9 cellular contexts compared by ENCODE assay signal in genomic region chr3:42655331-42655888, GRCh38. TPM values are rescaled to one million over a fixed set of nuclear protein-coding genes. Genes with fewer than 3 reads are reported as not detected.
DNase-seq lines count a peak whose midpoint lies in the region; ATAC-seq and TF ChIP-seq lines count a peak whose summit lies in the region.
"Had no signal": no experiment of that assay in that cellular context is flagged by ENCODE, and none has a peak within 500 bp of the region (broad histone marks: within the 10 kb centered on the region; RNA-seq: fewer than 3 reads in every experiment).

No MANE protein-coding gene starts in this region.

- H3K36me3 ChIP-seq in mammary epithelial cell (ENCODE audit: insufficient read depth, low read length) (no peaks in the 10 kb centered on the region), tibial nerve (peaks cover 0 to 30% (median 0%) of the 10 kb centered on the region in 3 donors)

- no peaks in the 10 kb centered on the region for H3K9me3 Mint-ChIP-seq in activated CD4-positive, alpha-beta T cell treated with anti-CD3 and anti-CD28 coated beads, Interleukin-2, amount 10 ng/mL, durations not matched to agents 24 days and 14 days

- peak overlapping the region; percentile 21 for H3K4me3 Mint-ChIP-seq in activated CD4-positive, alpha-beta T cell treated with anti-CD3 and anti-CD28 coated beads, Interleukin-2, amount 10 ng/mL, durations not matched to agents 24 days and 14 days

- ATAC-seq in HG02970 (IDR thresholded peaks at IDR 0.05; ENCODE audit: low FRiP score, unreplicated experiment) (no peak), HG02852 (IDR thresholded peaks at IDR 0.05; ENCODE audit: unreplicated experiment) (no peak), HG03439 (IDR thresholded peaks at IDR 0.05; ENCODE audit: unreplicated experiment) (no peak)

- CTCF ChIA-PET in mammary epithelial cell (lab: Charles Lee; ENCODE audit: low non-redundant PET), result no interaction called here

- peaks cover 19% of the 10 kb centered on the region for H3K4me1 Mint-ChIP-seq in activated CD4-positive, alpha-beta T cell treated with anti-CD3 and anti-CD28 coated beads, Interleukin-2, amount 10 ng/mL, durations not matched to agents 24 days and 14 days

- peaks cover 5% of the 10 kb centered on the region for H3K27me3 Mint-ChIP-seq in activated CD4-positive, alpha-beta T cell treated with anti-CD3 and anti-CD28 coated beads, Interleukin-2, amount 10 ng/mL, durations not matched to agents 24 days and 14 days

- intact Hi-C loops in activated CD4-positive, alpha-beta T cell treated with anti-CD3 and anti-CD28 coated beads, Interleukin-2, amount 10 ng/mL, durations not matched to agents 24 days and 14 days (cut with micrococcal nuclease), result no loop called here
- intact Hi-C loops in mammary epithelial cell (cut with micrococcal nuclease) (loop anchor here (10.0 kb wide), 1 partner anchor 169 kb away; no protein-coding TSS in a partner anchor), lower leg skin (cut with DNase I; ENCODE audit: low total_unique reads) (no loop called here)

- TF ChIP-seq POLR2A in lower leg skin (IDR thresholded peaks at IDR 0.05) (no peak), tibial nerve (IDR thresholded peaks at IDR 0.05) (no peak)

- 40% methylated on average over 3 of the region's 4 CpGs for WGBS in mammary epithelial cell (ENCODE audit: low coverage, missing lambda C conversion rate)
- WGBS in lower leg skin, 2 donors, result 26 to 83% methylated on average over 1 to 4 of the region's 4 CpGs
- 27 to 32% methylated on average over 2 to 4 of the region's 4 CpGs for WGBS in tibial nerve, 2 donors

- H3K27me3 ChIP-seq in mammary epithelial cell (ENCODE audit: insufficient read depth, low read length) (no peaks in the 10 kb centered on the region), tibial nerve (no peaks in the 10 kb centered on the region)

- no peak overlapping the region for H3K9ac ChIP-seq in mammary epithelial cell (ENCODE audit: insufficient read depth, low read length)

- H3K4me3 ChIP-seq in mammary epithelial cell (replicated peaks in 1 of 3; ENCODE audit: insufficient read depth in 1 of 3, low read depth in 2 of 3, low read length in 3 of 3), result peak overlapping the region; percentile 48 to 75 (median 59)
- H3K4me3 ChIP-seq in lower leg skin (ENCODE audit: low read depth, poor library complexity, severe bottlenecking), result no peak overlapping the region
- peak overlapping the region; percentile 68 to 98 (median 80) for H3K4me3 ChIP-seq in tibial nerve

- no peak overlapping the region for H3K27ac ChIP-seq in mammary epithelial cell (ENCODE audit: insufficient read depth, low read depth, low read length)
- H3K27ac ChIP-seq in tibial nerve, result peak overlapping the region; percentile 90 to 99 (median 96)

- no peak for TF ChIP-seq EP300 in tibial nerve (IDR thresholded peaks at IDR 0.05)

- peaks cover 8% of the 10 kb centered on the region for H3K79me2 ChIP-seq in mammary epithelial cell (ENCODE audit: insufficient read depth, low read length)

- no peaks in the 10 kb centered on the region for H3K9me3 ChIP-seq in mammary epithelial cell (replicated peaks; ENCODE audit: insufficient read depth, low read length)
- no peaks in the 10 kb centered on the region for H3K9me3 ChIP-seq in tibial nerve

- no peak overlapping the region for H3K27ac Mint-ChIP-seq in activated CD4-positive, alpha-beta T cell treated with anti-CD3 and anti-CD28 coated beads, Interleukin-2, amount 10 ng/mL, durations not matched to agents 24 days and 14 days

- BruUV-seq in mammary epithelial cell (replicated peaks; lab: Mats Ljungman, UMichigan), result no TSS peak

- H4K20me1 ChIP-seq in mammary epithelial cell (ENCODE audit: insufficient read depth, low read length), result no peaks in the 10 kb centered on the region

- dilution Hi-C loops in mammary epithelial cell (cut with HindIII; ENCODE audit: low sequenced_read_pairs), result no loop called here

- H3K36me3 Mint-ChIP-seq in activated CD4-positive, alpha-beta T cell treated with anti-CD3 and anti-CD28 coated beads, Interleukin-2, amount 10 ng/mL, durations not matched to agents 24 days and 14 days (ENCODE audit: low read depth), result no peaks in the 10 kb centered on the region

- peak overlapping the region; percentile 93 for H2AFZ ChIP-seq in mammary epithelial cell (ENCODE audit: low read depth, low read length)

- no peak for DNase-seq in activated CD4-positive, alpha-beta T cell treated with anti-CD3 and anti-CD28 coated beads, Interleukin-2, amount 10 ng/mL, durations not matched to agents 24 days and 14 days
- no peak for DNase-seq in activated CD4-positive, alpha-beta T cell treated with anti-CD3 and anti-CD28 coated beads, Interleukin-2, amount 50 U/mL, for 48 hours
- no peak for DNase-seq in mammary epithelial cell
- peak; percentile 36 to 93 for DNase-seq in lower leg skin (ENCODE audit: low spot score in 2 of 2)
- no peak for DNase-seq in tibial nerve (ENCODE audit: low spot score in 2 of 2)

- H3K4me2 ChIP-seq in mammary epithelial cell (ENCODE audit: insufficient read depth, low read depth, low read length), result peak overlapping the region; percentile 98

- in situ Hi-C loops in mammary epithelial cell (cut with MboI; ENCODE audit: low sequenced_read_pairs in 2 of 2), result no loop called here

- TF ChIP-seq CTCF in mammary epithelial cell (conservative IDR thresholded peaks at IDR 0.05 in 1 of 2, IDR thresholded peaks at IDR 0.05 in 1 of 2; ENCODE audit: extremely low read depth in 1 of 2, insufficient read depth in 1 of 2, low read depth in 1 of 2, low read length in 2 of 2) (no peak), lower leg skin (IDR thresholded peaks at IDR 0.05) (no peak), tibial nerve (IDR thresholded peaks at IDR 0.05) (no peak)

- peaks cover 42% of the 10 kb centered on the region for H3K4me1 ChIP-seq in mammary epithelial cell (ENCODE audit: insufficient read depth, low read length)
- peaks cover 0 to 86% (median 29%) of the 10 kb centered on the region in 4 donors for H3K4me1 ChIP-seq in tibial nerve

RNA-seq across cellular contexts. Expression of gene ZBTB47, which starts 1.9 kb away (rescaled TPM):
- total RNA-seq in activated CD4-positive, alpha-beta T cell treated with anti-CD3 and anti-CD28 coated beads, Interleukin-2, amount 10 ng/mL, durations not matched to agents 24 days and 14 days, result 1.0 and 1.1 TPM in 2 replicates
- total RNA-seq in mammary epithelial cell, result 10 to 100 TPM in 1 of 2 donors, 1 to 10 TPM in 1; 8.2 to 21.8 TPM
- polyA plus RNA-seq in mammary epithelial cell, result 7.0 TPM
- 7.3 TPM for polyA minus RNA-seq in mammary epithelial cell
- 10 to 100 TPM; 14.4 to 25.8 (median 21.2) TPM for total RNA-seq in lower leg skin
- 10 to 100 TPM; 44.6 to 81.3 (median 60.3) TPM for total RNA-seq in tibial nerve

RNA-seq across cellular contexts. Expression of gene KLHL40, which starts 29.9 kb away (rescaled TPM):
- total RNA-seq in activated CD4-positive, alpha-beta T cell treated with anti-CD3 and anti-CD28 coated beads, Interleukin-2, amount 10 ng/mL, durations not matched to agents 24 days and 14 days, result not detected in 2 replicates
- total RNA-seq in mammary epithelial cell (not detected), lower leg skin (not detected), tibial nerve (under 1 TPM in 1 of 4 donors, not detected in 3; 0.42 TPM)
- not detected for polyA plus RNA-seq in mammary epithelial cell
- not detected for polyA minus RNA-seq in mammary epithelial cell
- total RNA-seq: mucosa of gallbladder had no signal

RNA-seq across cellular contexts. Expression of gene HHATL, which starts 47.2 kb away (rescaled TPM):
- not detected in 2 replicates for total RNA-seq in activated CD4-positive, alpha-beta T cell treated with anti-CD3 and anti-CD28 coated beads, Interleukin-2, amount 10 ng/mL, durations not matched to agents 24 days and 14 days
- total RNA-seq in mammary epithelial cell (not detected), lower leg skin (1 to 10 TPM in 2 of 4 donors, under 1 TPM in 1, not detected in 1; 0.34 to 6.1 (median 1.5) TPM), tibial nerve (1 to 10 TPM in 1 of 4 donors, not detected in 3; 3.5 TPM)
- polyA plus RNA-seq in mammary epithelial cell, result not detected
- not detected for polyA minus RNA-seq in mammary epithelial cell

RNA-seq across cellular contexts. Expression of gene NKTR, which starts 54.9 kb away (rescaled TPM):
- total RNA-seq in activated CD4-positive, alpha-beta T cell treated with anti-CD3 and anti-CD28 coated beads, Interleukin-2, amount 10 ng/mL, durations not matched to agents 24 days and 14 days, result 79.5 and 80.9 TPM in 2 replicates
- total RNA-seq in mammary epithelial cell (10 to 100 TPM; 57.2 to 59.3 TPM), lower leg skin (10 to 100 TPM; 33.8 to 82.3 (median 49.6) TPM), tibial nerve (100 to 1,000 TPM; 122 to 175 (median 146) TPM)
- 10.4 TPM for polyA plus RNA-seq in mammary epithelial cell
- polyA minus RNA-seq in mammary epithelial cell, result 18.8 TPM

Comparison
In these comparisons a context has a peak if more than half of its experiments do, and no peak if none do; other contexts are left out.
1. DNase-seq: peak in lower leg skin (2 of 2); none in activated CD4-positive, alpha-beta T cell treated with anti-CD3 and anti-CD28 coated beads, Interleukin-2, amount 10 ng/mL, durations not matched to agents 24 days and 14 days (single experiment), activated CD4-positive, alpha-beta T cell treated with anti-CD3 and anti-CD28 coated beads, Interleukin-2, amount 50 U/mL, for 48 hours (0 of 2), mammary epithelial cell (single experiment) and tibial nerve (0 of 2).